1 cellular context compared by ENCODE assay signal in genomic region chr1:21436488-21437340, GRCh38.
TF ChIP-seq lines count a peak whose summit lies in the region.

No MANE protein-coding gene starts in this region.

TF ChIP-seq in IMR-90, 13 proteins besides CTCF, POLR2A, EP300 and RAD21 (continued from another document):
- TF ChIP-seq USF2 (IDR thresholded peaks at IDR 0.05; ENCODE audit: low read depth, low read length) (no peak), CEBPB (IDR thresholded peaks at IDR 0.05; ENCODE audit: low read depth, low read length) (no peak), BHLHE40 (IDR thresholded peaks at IDR 0.05; ENCODE audit: low read depth, low read length) (no peak), MAZ (IDR thresholded peaks at IDR 0.05; ENCODE audit: borderline replicate concordance, low read depth, low read length) (no peak)
